In genomic region chr15:25863067-25863967, GRCh38 we compare ENCODE assay signal across 8 cellular contexts. TPM values are rescaled to one million over a fixed set of nuclear protein-coding genes. Genes with fewer than 3 reads are reported as not detected.
DNase-seq lines count a peak whose midpoint lies in the region; ATAC-seq and TF ChIP-seq lines count a peak whose summit lies in the region.

ATP10A (minus strand) TSS chr15:25863327; CDS start chr15:25863096, 231 bp downstream.

- peaks cover 9 to 60% (median 46%) of the 10 kb centered on the region in 4 donors for H3K4me1 ChIP-seq in esophagus muscularis mucosa
- H3K4me1 ChIP-seq in transverse colon: peaks cover 13 to 34% (median 26%) of the 10 kb centered on the region in 4 donors

- WGBS in esophagus muscularis mucosa: 2% methylated on average over 28 of the region's 93 CpGs
- WGBS in transverse colon (ENCODE audit: low coverage in 1 of 2), 2 donors: 29 to 37% methylated on average over 3 to 71 of the region's 93 CpGs

- H3K9me3 ChIP-seq in esophagus muscularis mucosa: no peaks in the 10 kb centered on the region
- no peaks in the 10 kb centered on the region for H3K9me3 ChIP-seq in transverse colon

- DNase-seq in HFF-Myc (ENCODE audit: extremely low read depth, low read depth) (no peak), esophagus muscularis mucosa (ENCODE audit: extremely low spot score) (no peak), transverse colon (no peak), HPDE6-E6E7 (ENCODE audit: extremely low spot score) (no peak), SIG-M5 treated with dmso at 0.1 percent for 504 hours (lab: John Stamatoyannopoulos, UW; ENCODE audit: unreplicated experiment) (no peak)
- DNase-seq in activated CD4-positive, alpha-beta memory T cell treated with anti-CD3 and anti-CD28 coated beads, Interleukin-2, amount 10 ng/mL, durations not matched to agents 7 days and 5 days: peak; percentile 70
- DNase-seq in naive thymus-derived CD8-positive, alpha-beta T cell: peak in 6 of 10 donors; percentile 25 to 51 (median 42)

- no peak for TF ChIP-seq POLR2A in esophagus muscularis mucosa (IDR thresholded peaks at IDR 0.05; ENCODE audit: low read depth)
- no peak for TF ChIP-seq POLR2A in transverse colon (IDR thresholded peaks at IDR 0.05)

- H3K4me3 Mint-ChIP-seq in activated CD4-positive, alpha-beta memory T cell treated with anti-CD3 and anti-CD28 coated beads, Interleukin-2, amount 10 ng/mL, durations not matched to agents 7 days and 5 days: peak within 1 kb of the TSS; percentile 93
- H3K4me3 Mint-ChIP-seq in naive thymus-derived CD8-positive, alpha-beta T cell: peak within 1 kb of the TSS; percentile 93 to 96 (median 95)

- intact Hi-C loops in esophagus muscularis mucosa (cut with DNase I) (loop anchor here (5.0 kb wide), 1 partner anchor 69 kb away; no protein-coding TSS in a partner anchor), transverse colon (cut with DNase I; ENCODE audit: low total_unique reads) (no loop called here)

- CTCF ChIA-PET in activated CD4-positive, alpha-beta memory T cell treated with anti-CD3 and anti-CD28 coated beads, Interleukin-2, amount 10 ng/mL, durations not matched to agents 7 days and 5 days (lab: Charles Lee): interaction anchor here (0.9 to 2.3 kb wide), 2 partner anchors 71 to 80 kb away, joined by 5 to 7 read pairs; no protein-coding TSS in a partner anchor

- peaks cover 34% of the 10 kb centered on the region for H3K4me1 Mint-ChIP-seq in activated CD4-positive, alpha-beta memory T cell treated with anti-CD3 and anti-CD28 coated beads, Interleukin-2, amount 10 ng/mL, durations not matched to agents 7 days and 5 days
- peaks cover 33 to 50% (median 44%) of the 10 kb centered on the region in 4 donors for H3K4me1 Mint-ChIP-seq in naive thymus-derived CD8-positive, alpha-beta T cell

- H3K27me3 ChIP-seq in esophagus muscularis mucosa (no peaks in the 10 kb centered on the region), transverse colon (no peaks in the 10 kb centered on the region)

- H3K36me3 ChIP-seq in esophagus muscularis mucosa (peaks cover 0 to 1% (median 0%) of the 10 kb centered on the region in 4 donors), transverse colon (no peaks in the 10 kb centered on the region)

- H3K27me3 Mint-ChIP-seq in activated CD4-positive, alpha-beta memory T cell treated with anti-CD3 and anti-CD28 coated beads, Interleukin-2, amount 10 ng/mL, durations not matched to agents 7 days and 5 days: peaks cover 12% of the 10 kb centered on the region
- H3K27me3 Mint-ChIP-seq in naive thymus-derived CD8-positive, alpha-beta T cell: peaks cover 0 to 8% (median 0%) of the 10 kb centered on the region in 5 donors

- in situ Hi-C loops in transverse colon (cut with MboI; ENCODE audit: low pct_ligation_motif_present in 1 of 4, low pct_unique_long_range_greater_than_20kb in 1 of 4, low sequenced_read_pairs in 3 of 4): loop anchor here in 1 of 4 donors (25.0 kb wide), 1 partner anchor 224 kb away; no protein-coding TSS in a partner anchor

- TF ChIP-seq CTCF in HFF-Myc (IDR thresholded peaks at IDR 0.05; ENCODE audit: low read depth, low read length, missing control alignments) (no peak), esophagus muscularis mucosa (IDR thresholded peaks at IDR 0.05) (no peak), transverse colon (IDR thresholded peaks at IDR 0.05) (no peak)

- POLR2A ChIA-PET in activated CD4-positive, alpha-beta memory T cell treated with anti-CD3 and anti-CD28 coated beads, Interleukin-2, amount 10 ng/mL, durations not matched to agents 7 days and 5 days (lab: Charles Lee): interaction anchor here (0.7 to 5.9 kb wide), 7 partner anchors 10 to 79 kb away, joined by 3 to 124 read pairs (median 7); no protein-coding TSS in a partner anchor
- POLR2A ChIA-PET in naive thymus-derived CD8-positive, alpha-beta T cell (lab: Charles Lee): interaction anchor here (0.9 to 8.5 kb wide), 10 partner anchors 9 to 219 kb away, joined by 3 to 201 read pairs (median 4); no protein-coding TSS in a partner anchor

- H3K4me3 ChIP-seq in HFF-Myc (replicated peaks; ENCODE audit: low read depth, low read length): peak within 1 kb of the TSS; percentile 64
- peak within 1 kb of the TSS; percentile 73 to 91 (median 78) for H3K4me3 ChIP-seq in esophagus muscularis mucosa
- H3K4me3 ChIP-seq in transverse colon: peak within 1 kb of the TSS; percentile 46 to 62 (median 54)

- TF ChIP-seq EP300 in esophagus muscularis mucosa (IDR thresholded peaks at IDR 0.05) (peak; percentile 35), transverse colon (IDR thresholded peaks at IDR 0.05; ENCODE audit: low read depth) (no peak)

- peaks cover 27% of the 10 kb centered on the region for H3K36me3 Mint-ChIP-seq in activated CD4-positive, alpha-beta memory T cell treated with anti-CD3 and anti-CD28 coated beads, Interleukin-2, amount 10 ng/mL, durations not matched to agents 7 days and 5 days (ENCODE audit: low read depth)
- peaks cover 0 to 2% (median 0%) of the 10 kb centered on the region in 3 donors for H3K36me3 Mint-ChIP-seq in naive thymus-derived CD8-positive, alpha-beta T cell

- H3K27ac ChIP-seq in esophagus muscularis mucosa (replicated peaks in 1 of 4) (peak within 1 kb of the TSS; percentile 91 to 97 (median 94)), transverse colon (peak within 1 kb of the TSS; percentile 69 to 83 (median 78))

- ATAC-seq in naive thymus-derived CD8-positive, alpha-beta T cell: peak in 1 of 2 donors; percentile 1
- no peak for ATAC-seq in GM21619 (IDR thresholded peaks at IDR 0.05; ENCODE audit: unreplicated experiment)

- peak within 1 kb of the TSS; percentile 85 for H3K27ac Mint-ChIP-seq in activated CD4-positive, alpha-beta memory T cell treated with anti-CD3 and anti-CD28 coated beads, Interleukin-2, amount 10 ng/mL, durations not matched to agents 7 days and 5 days
- peak within 1 kb of the TSS; percentile 97 to 100 (median 98) for H3K27ac Mint-ChIP-seq in naive thymus-derived CD8-positive, alpha-beta T cell

- no peaks in the 10 kb centered on the region for H3K9me3 Mint-ChIP-seq in activated CD4-positive, alpha-beta memory T cell treated with anti-CD3 and anti-CD28 coated beads, Interleukin-2, amount 10 ng/mL, durations not matched to agents 7 days and 5 days
- H3K9me3 Mint-ChIP-seq in naive thymus-derived CD8-positive, alpha-beta T cell: peaks cover 0 to 1% (median 0%) of the 10 kb centered on the region in 9 donors

RNA-seq across cellular contexts. Expression of gene ATP10A, which starts in this region (rescaled TPM):
- total RNA-seq in activated CD4-positive, alpha-beta memory T cell treated with anti-CD3 and anti-CD28 coated beads, Interleukin-2, amount 10 ng/mL, durations not matched to agents 7 days and 5 days: 10 to 100 TPM; 35.8 to 36.5 TPM
- total RNA-seq in esophagus muscularis mucosa (10 to 100 TPM; 23.9 to 51.9 (median 32.6) TPM), transverse colon (1 to 10 TPM; 1.4 to 10.0 (median 3.6) TPM)
- 10 to 100 TPM; 55.2 to 59.1 TPM for total RNA-seq in naive thymus-derived CD8-positive, alpha-beta T cell
- polyA plus RNA-seq in naive thymus-derived CD8-positive, alpha-beta T cell: 10 to 100 TPM in 1 of 3 donors, 1 to 10 TPM in 2; 5.2 to 18.1 (median 5.9) TPM

Comparison
In these comparisons a context has a peak if more than half of its experiments do, and no peak if none do; other contexts are left out.
1. DNase-seq: peak in activated CD4-positive, alpha-beta memory T cell treated with anti-CD3 and anti-CD28 coated beads, Interleukin-2, amount 10 ng/mL, durations not matched to agents 7 days and 5 days (single experiment) and naive thymus-derived CD8-positive, alpha-beta T cell (6 of 10); none in HFF-Myc (single experiment), esophagus muscularis mucosa (single experiment), transverse colon (single experiment), HPDE6-E6E7 (single experiment) and SIG-M5 treated with dmso at 0.1 percent for 504 hours (single experiment).
2. Peak in every context shown above with its lines, with median percentiles within 50 percentile points of each other: H3K4me3 ChIP-seq.